In genomic region chr17:81345211-81346089, GRCh38 we compare ENCODE assay signal across 8 cellular contexts. TPM values are rescaled to one million over a fixed set of nuclear protein-coding genes. Genes with fewer than 3 reads are reported as not detected.
DNase-seq lines count a peak whose midpoint lies in the region; ATAC-seq and TF ChIP-seq lines count a peak whose summit lies in the region.

No MANE protein-coding gene starts in this region.

- POLR2A ChIA-PET in Caco-2 (lab: Charles Lee) = interaction anchor here (0.7 to 2.0 kb wide), 5 partner anchors 15 to 139 kb away, joined by 3 to 11 read pairs (median 7); no protein-coding TSS in a partner anchor

- H3K9me3 ChIP-seq in Caco-2 = no peaks in the 10 kb centered on the region

- peaks cover 20% of the 10 kb centered on the region for H3K4me1 ChIP-seq in Caco-2

- intact Hi-C loops in Caco-2 (cut with micrococcal nuclease; ENCODE audit: unreplicated experiment) = loop anchor here (1.0 kb wide), 2 partner anchors 15 to 50 kb away; partner anchors contain the start of gene BAHCC1

- H3K27ac Mint-ChIP-seq in Caco-2 (ENCODE audit: unreplicated experiment) (peak overlapping the region; percentile 78), neural crest cell (ENCODE audit: unreplicated experiment) (peak overlapping the region; percentile 98), type B pancreatic cell (peak overlapping the region; percentile 96)

- peak; percentile 91 to 93 for DNase-seq in Caco-2
- peak; percentile 53 for DNase-seq in NOMO-1 treated with dmso at 0.1 percent for 144 hours (lab: John Stamatoyannopoulos, UW; ENCODE audit: unreplicated experiment)
- DNase-seq in activated naive CD4-positive, alpha-beta T cell treated with Interleukin-2 at 50 U/mL for 16 hours = peak; percentile 58
- DNase-seq in foreskin fibroblast = peak; percentile 93 to 97
- peak; percentile 66 for DNase-seq in neural crest cell (ENCODE audit: low read depth, low spot score)
- DNase-seq in type B pancreatic cell (ENCODE audit: extremely low spot score, unreplicated experiment) = peak; percentile 90

- ATAC-seq in GM19438 (IDR thresholded peaks at IDR 0.05; ENCODE audit: low read depth, unreplicated experiment) (peak; percentile 45), HG03565 (IDR thresholded peaks at IDR 0.05; ENCODE audit: unreplicated experiment) (peak; percentile 30)

- peaks cover 41% of the 10 kb centered on the region for H3K36me3 Mint-ChIP-seq in Caco-2 (ENCODE audit: insufficient read depth, unreplicated experiment)
- peaks cover 16% of the 10 kb centered on the region for H3K36me3 Mint-ChIP-seq in neural crest cell (ENCODE audit: low read depth)
- H3K36me3 Mint-ChIP-seq in type B pancreatic cell = peaks cover 11% of the 10 kb centered on the region

- H3K27me3 Mint-ChIP-seq in Caco-2 (ENCODE audit: insufficient read depth, unreplicated experiment) (no peaks in the 10 kb centered on the region), neural crest cell (ENCODE audit: low read depth) (peaks cover 19% of the 10 kb centered on the region), type B pancreatic cell (peaks cover 9% of the 10 kb centered on the region)

- H3K27me3 ChIP-seq in Caco-2 (replicated peaks; ENCODE audit: control insufficient read depth, insufficient read depth, low read length) = no peaks in the 10 kb centered on the region

- CTCF ChIA-PET in Caco-2 (lab: Charles Lee) = interaction anchor here (0.7 kb wide), 1 partner anchor 47 kb away, joined by 3 read pairs; no protein-coding TSS in a partner anchor

- H3K4me1 Mint-ChIP-seq in Caco-2 (ENCODE audit: low read depth, unreplicated experiment) = peaks cover 16% of the 10 kb centered on the region
- H3K4me1 Mint-ChIP-seq in neural crest cell = peaks cover 39% of the 10 kb centered on the region
- H3K4me1 Mint-ChIP-seq in type B pancreatic cell (ENCODE audit: unreplicated experiment) = peaks cover 14% of the 10 kb centered on the region

- peak overlapping the region; percentile 85 for H3K4me3 Mint-ChIP-seq in Caco-2 (ENCODE audit: unreplicated experiment)
- peak overlapping the region; percentile 93 for H3K4me3 Mint-ChIP-seq in neural crest cell
- peak overlapping the region; percentile 96 for H3K4me3 Mint-ChIP-seq in type B pancreatic cell

- TSS peak; percentile 39 for BruUV-seq in Caco-2 (replicated peaks; lab: Mats Ljungman, UMichigan)

- no peaks in the 10 kb centered on the region for H3K36me3 ChIP-seq in Caco-2 (ENCODE audit: control insufficient read depth, insufficient read depth, low read length)

- TF ChIP-seq CTCF in Caco-2 (IDR thresholded peaks at IDR 0.05; ENCODE audit: insufficient read depth in 1 of 2, low read depth in 1 of 2, low read length in 1 of 2, severe bottlenecking in 1 of 2, unreplicated experiment in 1 of 2) = peak; percentile 39 to 48
- peak; percentile 10 for TF ChIP-seq CTCF in foreskin fibroblast (IDR thresholded peaks at IDR 0.05; ENCODE audit: low read depth, low read length)
- TF ChIP-seq CTCF in neural crest cell (conservative IDR thresholded peaks at IDR 0.05) = peak; percentile 49
- TF ChIP-seq CTCF in type B pancreatic cell (conservative IDR thresholded peaks at IDR 0.05) = peak; percentile 65

- H3K9me3 Mint-ChIP-seq in Caco-2 (ENCODE audit: unreplicated experiment) (no peaks in the 10 kb centered on the region), neural crest cell (no peaks in the 10 kb centered on the region), type B pancreatic cell (peaks cover 4% of the 10 kb centered on the region)

- H3K4me3 ChIP-seq in Caco-2 (ENCODE audit: low read depth, low read length) (peak overlapping the region; percentile 91), foreskin fibroblast (ENCODE audit: low read depth in 1 of 2, low read length in 2 of 2) (peak overlapping the region; percentile 98)

RNA-seq across cellular contexts. Expression of gene BAHCC1, which starts 49.8 kb away (rescaled TPM):
- total RNA-seq in Caco-2 (2022) (10.2 and 15.5 TPM in 2 replicates), neural crest cell (57.4 and 61.3 TPM in 2 replicates), type B pancreatic cell (ENCODE audit: low replicate concordance) (23.0 and 74.3 TPM in 2 replicates)

RNA-seq across cellular contexts. Expression of gene SLC38A10, which starts 50.3 kb away (rescaled TPM):
- 131 and 137 TPM in 2 replicates for total RNA-seq in Caco-2 (2022)
- total RNA-seq in neural crest cell = 59.6 and 63.3 TPM in 2 replicates
- 85.0 and 118 TPM in 2 replicates for total RNA-seq in type B pancreatic cell (ENCODE audit: low replicate concordance)

Comparison
In these comparisons a context has a peak if more than half of its experiments do, and no peak if none do; other contexts are left out.
1. Peak in every context shown above with its lines: DNase-seq, ATAC-seq and H3K4me3 ChIP-seq.
2. CTCF ChIP-seq: peak in every context shown above with its lines; median percentile 65 in type B pancreatic cell; 49 in neural crest cell; 44 in Caco-2; 10 in foreskin fibroblast.